In the genomic region with DNA sequence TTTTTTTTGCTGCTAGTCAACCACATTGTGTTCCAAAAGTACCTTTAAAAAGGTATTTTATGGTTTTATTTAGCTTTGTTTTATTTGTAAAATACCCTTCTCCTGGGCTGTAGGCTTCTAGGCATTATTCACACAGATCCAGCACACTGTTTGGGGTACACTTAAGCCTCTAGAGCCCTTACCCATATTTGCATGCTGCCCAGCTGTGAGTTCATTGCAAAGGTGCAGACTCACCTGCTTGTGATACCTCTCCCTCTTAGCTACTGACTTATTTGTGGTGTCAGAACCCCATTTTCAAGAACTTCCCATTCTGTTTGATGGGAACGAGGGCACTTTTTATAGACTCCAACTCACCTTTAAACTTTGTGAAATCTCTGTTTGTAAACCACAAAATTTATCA, we compare ENCODE assay signal across 10 cellular contexts.
A peak's percentile ranks its signal among the peaks of the same experiment; 100 is the strongest.
DNase-seq lines count a peak whose midpoint lies in the region; ATAC-seq, FAIRE-seq and TF ChIP-seq lines count a peak whose summit lies in the region.
"Had no signal": no experiment of that assay in that cellular context is flagged by ENCODE, and none has a peak within 500 bp of the region (broad histone marks: within the 10 kb centered on the region; RNA-seq: fewer than 3 reads in every experiment).

No MANE protein-coding gene starts in this region.

- FAIRE-seq in D721Med (lab: Jason Lieb, UNC), result no peak

- no peaks in the 10 kb centered on the region for H3K9me3 ChIP-seq in Loucy (ENCODE audit: insufficient read depth, low read depth, low read length)

- H3K4me2 ChIP-seq in Loucy (ENCODE audit: low read depth, low read length, poor library complexity, severe bottlenecking), result peak overlapping the region; percentile 47

- H3K9ac ChIP-seq in Loucy (ENCODE audit: low read depth, low read length, poor library complexity, severe bottlenecking), result no peak overlapping the region

- DNase-seq in activated CD4-positive, alpha-beta T cell treated with anti-CD3 and anti-CD28 coated beads, Interleukin-2, amount 10 ng/mL, durations not matched to agents 7 days and 5 days, result no peak
- no peak for DNase-seq in activated CD4-positive, alpha-beta T cell treated with anti-CD3 and anti-CD28 coated beads, Interleukin-2, amount 50 U/mL, for 4 hours
- no peak for DNase-seq in nephron progenitor cell
- no peak for DNase-seq in amniotic stem cell (lab: John Stamatoyannopoulos, UW)
- DNase-seq in D721Med (ENCODE audit: insufficient read length, low spot score), result no peak
- DNase-seq in cerebellum (ENCODE audit: low spot score), result no peak
- DNase-seq: effector CD8-positive, alpha-beta T cell; midbrain had no signal

- no peaks in the 10 kb centered on the region for H3K9me3 Mint-ChIP-seq in activated CD4-positive, alpha-beta T cell treated with anti-CD3 and anti-CD28 coated beads, Interleukin-2, amount 10 ng/mL, durations not matched to agents 7 days and 5 days
- H3K9me3 Mint-ChIP-seq in nephron progenitor cell, result no peaks in the 10 kb centered on the region

- H3K36me3 Mint-ChIP-seq in activated CD4-positive, alpha-beta T cell treated with anti-CD3 and anti-CD28 coated beads, Interleukin-2, amount 10 ng/mL, durations not matched to agents 7 days and 5 days (ENCODE audit: low read depth), result no peaks in the 10 kb centered on the region
- H3K36me3 Mint-ChIP-seq in nephron progenitor cell (ENCODE audit: low read depth), result peaks cover 75% of the 10 kb centered on the region

- peak overlapping the region; percentile 25 for H3K4me3 ChIP-seq in Loucy (ENCODE audit: low read length, poor library complexity, severe bottlenecking)

- ATAC-seq in HG02678 (IDR thresholded peaks at IDR 0.05; ENCODE audit: unreplicated experiment), result peak; percentile 23

- peak overlapping the region; percentile 22; the same call in 1 of the 2 replicates for H2AFZ ChIP-seq in Loucy (ENCODE audit: low read length)

- H3K4me3 Mint-ChIP-seq in activated CD4-positive, alpha-beta T cell treated with anti-CD3 and anti-CD28 coated beads, Interleukin-2, amount 10 ng/mL, durations not matched to agents 7 days and 5 days, result no peak overlapping the region
- H3K4me3 Mint-ChIP-seq in nephron progenitor cell, result no peak overlapping the region

- H3K27me3 ChIP-seq in Loucy (ENCODE audit: insufficient read depth, low read length, poor library complexity, severe bottlenecking), result no peaks in the 10 kb centered on the region

- no peaks in the 10 kb centered on the region for H3K27me3 Mint-ChIP-seq in activated CD4-positive, alpha-beta T cell treated with anti-CD3 and anti-CD28 coated beads, Interleukin-2, amount 10 ng/mL, durations not matched to agents 7 days and 5 days
- peaks cover 4% of the 10 kb centered on the region for H3K27me3 Mint-ChIP-seq in nephron progenitor cell (ENCODE audit: low read depth, poor library complexity)

- H3K4me1 Mint-ChIP-seq in activated CD4-positive, alpha-beta T cell treated with anti-CD3 and anti-CD28 coated beads, Interleukin-2, amount 10 ng/mL, durations not matched to agents 7 days and 5 days, result peaks cover 9% of the 10 kb centered on the region
- H3K4me1 Mint-ChIP-seq in nephron progenitor cell, result peaks cover 26% of the 10 kb centered on the region

- no peaks in the 10 kb centered on the region for H3K9me2 ChIP-seq in Loucy (replicated peaks; ENCODE audit: low read depth, low read length)

- CTCF ChIA-PET in activated CD4-positive, alpha-beta T cell treated with anti-CD3 and anti-CD28 coated beads, Interleukin-2, amount 10 ng/mL, durations not matched to agents 7 days and 5 days (lab: Charles Lee), result interaction anchor here (0.6 kb wide), 2 partner anchors 167 to 184 kb away, joined by 3 read pairs; no protein-coding TSS in a partner anchor

- peaks cover 21% of the 10 kb centered on the region for H3K4me1 ChIP-seq in Loucy (ENCODE audit: insufficient read depth, low read length, poor library complexity, severe bottlenecking)

- no peaks in the 10 kb centered on the region for H3K79me2 ChIP-seq in Loucy (ENCODE audit: insufficient read depth, low read length)

- no peaks in the 10 kb centered on the region for H4K20me1 ChIP-seq in Loucy (ENCODE audit: insufficient read depth, low read length, poor library complexity, severe bottlenecking)

- H3K27ac Mint-ChIP-seq in activated CD4-positive, alpha-beta T cell treated with anti-CD3 and anti-CD28 coated beads, Interleukin-2, amount 10 ng/mL, durations not matched to agents 7 days and 5 days, result peak overlapping the region; percentile 50
- H3K27ac Mint-ChIP-seq in nephron progenitor cell, result peak overlapping the region; percentile 57

- TF ChIP-seq CTCF in Loucy (conservative IDR thresholded peaks at IDR 0.05; ENCODE audit: low read length) (no peak), nephron progenitor cell (IDR thresholded peaks at IDR 0.05) (no peak), D721Med (IDR thresholded peaks at IDR 0.05; ENCODE audit: insufficient read depth, missing control alignments) (no peak)

- H3F3A ChIP-seq in Loucy (ENCODE audit: low read depth), result no peaks in the 10 kb centered on the region

- POLR2A ChIA-PET in activated CD4-positive, alpha-beta T cell treated with anti-CD3 and anti-CD28 coated beads, Interleukin-2, amount 10 ng/mL, durations not matched to agents 7 days and 5 days (lab: Charles Lee), result no interaction called here

- no peaks in the 10 kb centered on the region for H3K36me3 ChIP-seq in Loucy (ENCODE audit: insufficient read depth, low read length)
